Comparison of ENCODE assay signal across 22 cellular contexts in genomic region chr3:40593351-40593750, GRCh38.
DNase-seq lines count a peak whose midpoint lies in the region; ATAC-seq and TF ChIP-seq lines count a peak whose summit lies in the region.
"Had no signal": no experiment of that assay in that cellular context is flagged by ENCODE, and none has a peak within 500 bp of the region (broad histone marks: within the 10 kb centered on the region; RNA-seq: fewer than 3 reads in every experiment).

No MANE protein-coding gene starts in this region.

- H3K36me3 ChIP-seq in SK-N-MC (ENCODE audit: insufficient read depth, low read length) = no peaks in the 10 kb centered on the region
- no peaks in the 10 kb centered on the region for H3K36me3 ChIP-seq in smooth muscle cell (ENCODE audit: low read depth)
- H3K36me3 ChIP-seq: thyroid gland had no signal

- peak overlapping the region; percentile 71; the same call in 1 of the 2 replicates for H3K27ac ChIP-seq in SK-N-MC
- peak overlapping the region; percentile 49 for H3K27ac ChIP-seq in smooth muscle cell (ENCODE audit: low read depth)
- H3K27ac ChIP-seq: thyroid gland had no signal

- H3F3A ChIP-seq in smooth muscle cell (ENCODE audit: low read depth) = peaks cover 9% of the 10 kb centered on the region

- no peak overlapping the region for H3K4me3 ChIP-seq in SK-N-MC
- no peak overlapping the region for H3K4me3 ChIP-seq in fibroblast of villous mesenchyme (ENCODE audit: low read depth, low read length)
- no peak overlapping the region for H3K4me3 ChIP-seq in smooth muscle cell
- H3K4me3 ChIP-seq: thyroid gland had no signal

- no peaks in the 10 kb centered on the region for H3K9me3 ChIP-seq in SK-N-MC (ENCODE audit: low read depth, low read length)
- H3K9me3 ChIP-seq in smooth muscle cell (replicated peaks; ENCODE audit: low read depth) = no peaks in the 10 kb centered on the region
- H3K9me3 ChIP-seq: thyroid gland had no signal

- H3K9ac ChIP-seq in SK-N-MC (ENCODE audit: insufficient read length) (no peak overlapping the region), smooth muscle cell (ENCODE audit: low read depth) (no peak overlapping the region)

- H3K79me2 ChIP-seq in smooth muscle cell (ENCODE audit: low read depth) = no peaks in the 10 kb centered on the region

- TF ChIP-seq CTCF in fibroblast of villous mesenchyme (IDR thresholded peaks at IDR 0.05; ENCODE audit: insufficient read depth, low read depth, low read length) (no peak), smooth muscle cell (IDR thresholded peaks at IDR 0.05; ENCODE audit: borderline replicate concordance, insufficient read depth, poor library complexity, severe bottlenecking) (no peak)

- H4K20me1 ChIP-seq in smooth muscle cell (ENCODE audit: low read depth) = no peaks in the 10 kb centered on the region

- peak overlapping the region; percentile 24 for H3K4me2 ChIP-seq in smooth muscle cell

- DNase-seq in GM03348 (ENCODE audit: low spot score) (peak; percentile 78), SK-N-MC (ENCODE audit: low read depth, low spot score) (no peak), fibroblast of villous mesenchyme (ENCODE audit: low read depth) (peak; percentile 39), smooth muscle cell (lab: John Stamatoyannopoulos, UW; ENCODE audit: unreplicated experiment) (no peak), NCI-H2196 treated with DMSO at 0.1 percent for 48 hours (lab: John Stamatoyannopoulos, UW; ENCODE audit: unreplicated experiment) (no peak), NCI-H1436 treated with DMSO at 0.1 percent for 48 hours (lab: John Stamatoyannopoulos, UW) (no peak)
- DNase-seq: activated CD4-positive, alpha-beta T cell treated with anti-CD3 and anti-CD28 coated beads, Interleukin-2, amount 50 U/mL, for 48 hours; activated CD4-positive, CD25-positive, alpha-beta regulatory T cell; aorta; effector CD4-positive, alpha-beta T cell; erythroblast; HFFc6; hippocampal formation; NCI-H1417; NCI-H510A treated with DMSO at 0.1 percent for 48 hours; NK-92 treated with Interleukin-12 subunit alpha and Interleukin-12 subunit beta, amount 100 ng/mL, for 24 hours; posterior cingulate gyrus; SHP77 treated with DMSO at 0.1 percent for 48 hours; stimulated activated naive CD8-positive, alpha-beta T cell treated with anti-CD3 and anti-CD28 coated beads, Interleukin-15, amount 100 ng/mL, for 72 hours; thyroid gland had no signal

- peaks cover 12% of the 10 kb centered on the region for H3K4me1 ChIP-seq in smooth muscle cell (ENCODE audit: low read depth)
- H3K4me1 ChIP-seq: thyroid gland had no signal

- peak overlapping the region; percentile 78 for H2AFZ ChIP-seq in smooth muscle cell (ENCODE audit: low read depth)

- WGBS in smooth muscle cell (ENCODE audit: low lambda C conversion rate) = 31% methylated on average over 4 of the region's 4 CpGs

- no peak for ATAC-seq in GM21515 (IDR thresholded peaks at IDR 0.05; ENCODE audit: unreplicated experiment)
- ATAC-seq: activated naive CD4-positive, alpha-beta T cell treated with anti-CD3 and anti-CD28 coated beads, Interleukin-2, amount 50 U/mL, for 72 hours; stimulated activated naive CD8-positive, alpha-beta T cell treated with anti-CD3 and anti-CD28 coated beads, Interleukin-15, amount 100 ng/mL, for 72 hours had no signal

- H3K27me3 ChIP-seq in smooth muscle cell (ENCODE audit: low read depth) = no peaks in the 10 kb centered on the region
- H3K27me3 ChIP-seq: thyroid gland had no signal

Comparison
In these comparisons a context has a peak if more than half of its experiments do, and no peak if none do; other contexts are left out.
1. DNase-seq: peak in GM03348 (single experiment) and fibroblast of villous mesenchyme (single experiment); none in SK-N-MC (single experiment), smooth muscle cell (single experiment), NCI-H2196 treated with DMSO at 0.1 percent for 48 hours (single experiment) and NCI-H1436 treated with DMSO at 0.1 percent for 48 hours (single experiment).